ENCODE assay signal across 14 cellular contexts in the genomic region with DNA sequence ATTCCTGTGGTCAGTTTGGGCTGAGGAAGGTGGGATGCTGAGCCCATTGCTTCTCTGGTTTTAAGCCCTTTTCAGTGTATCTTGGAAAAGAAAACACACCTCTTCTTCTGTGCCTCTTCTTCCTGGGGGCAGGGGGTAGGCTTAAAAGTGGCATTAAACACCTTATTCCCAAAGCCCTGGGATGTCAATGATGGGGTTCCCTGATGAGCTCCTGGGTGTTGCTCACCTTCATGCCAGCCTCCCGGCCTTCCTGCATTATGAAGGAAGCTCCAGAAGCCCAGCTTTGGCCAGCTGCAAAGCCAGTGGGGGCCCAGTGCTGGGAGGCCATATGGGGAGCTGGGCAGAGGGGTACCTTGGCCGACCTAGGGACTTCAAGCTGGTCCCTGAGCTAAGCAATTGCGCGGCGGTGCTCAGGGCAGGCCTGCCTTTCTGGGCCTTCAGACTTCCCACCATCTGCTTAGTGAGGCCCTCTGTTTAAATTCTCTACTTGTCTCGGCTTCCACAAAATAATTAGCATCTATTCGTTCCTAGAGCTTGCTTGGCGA.
"Had no signal": no experiment of that assay in that cellular context is flagged by ENCODE, and none has a peak within 500 bp of the region (broad histone marks: within the 10 kb centered on the region; RNA-seq: fewer than 3 reads in every experiment).

No MANE protein-coding gene starts in this region.

- DNase-seq: effector CD8-positive, alpha-beta T cell; heart right ventricle; left ventricle myocardium inferior; naive B cell; posterior cingulate gyrus; stimulated activated CD4-positive, alpha-beta T cell treated with anti-CD3 and anti-CD28 coated beads, Interleukin-12 subunit alpha, Interleukin-12 subunit beta, amount 100 ng/mL, for 4 hours; thyroid gland; uterus had no signal

- H3K4me3 Mint-ChIP-seq: nephron had no signal

- H3K4me1 Mint-ChIP-seq: naive B cell had no signal

- H3K4me3 ChIP-seq: coronary artery, heart right ventricle, left ventricle myocardium inferior, lung, suprapubic skin, thyroid gland, upper lobe of left lung, uterus had no signal

- H3K4me1 ChIP-seq: heart right ventricle, left ventricle myocardium inferior, suprapubic skin, thyroid gland, upper lobe of left lung, uterus had no signal

- H3K27me3 ChIP-seq: thyroid gland, upper lobe of left lung, uterus had no signal

- H3K27ac ChIP-seq: coronary artery, heart right ventricle, left ventricle myocardium inferior, neutrophil, suprapubic skin, thyroid gland, upper lobe of left lung, uterus had no signal

- H3K36me3 ChIP-seq: heart right ventricle, left ventricle myocardium inferior, neutrophil, suprapubic skin, thyroid gland, upper lobe of left lung, uterus had no signal

- H3K27ac Mint-ChIP-seq: naive B cell, nephron had no signal

- H3K9me3 Mint-ChIP-seq: nephron had no signal

- H3K36me3 Mint-ChIP-seq: naive B cell had no signal

- H3K9me3 ChIP-seq: neutrophil, thyroid gland, uterus had no signal
